In genomic region chr3:12896206-12896697, GRCh38 we compare ENCODE assay signal across 1 cellular context.
TF ChIP-seq lines count a peak whose summit lies in the region.

No MANE protein-coding gene starts in this region.

TF ChIP-seq in IMR-90, 13 proteins besides CTCF, POLR2A, EP300 and RAD21:
- TF ChIP-seq ELK1 (IDR thresholded peaks at IDR 0.05; ENCODE audit: borderline replicate concordance, low read depth, low read length) = no peak
- no peak for TF ChIP-seq CEBPB (IDR thresholded peaks at IDR 0.05; ENCODE audit: low read depth, low read length)
- TF ChIP-seq BHLHE40 (IDR thresholded peaks at IDR 0.05; ENCODE audit: low read depth, low read length) = no peak
- no peak for TF ChIP-seq FOS (IDR thresholded peaks at IDR 0.05; ENCODE audit: low read depth, low read length)
- TF ChIP-seq MAZ (IDR thresholded peaks at IDR 0.05; ENCODE audit: borderline replicate concordance, low read depth, low read length) = no peak
- no peak for TF ChIP-seq NFE2L2 (IDR thresholded peaks at IDR 0.05; ENCODE audit: low read depth, low read length)
- TF ChIP-seq, protein P1, sequence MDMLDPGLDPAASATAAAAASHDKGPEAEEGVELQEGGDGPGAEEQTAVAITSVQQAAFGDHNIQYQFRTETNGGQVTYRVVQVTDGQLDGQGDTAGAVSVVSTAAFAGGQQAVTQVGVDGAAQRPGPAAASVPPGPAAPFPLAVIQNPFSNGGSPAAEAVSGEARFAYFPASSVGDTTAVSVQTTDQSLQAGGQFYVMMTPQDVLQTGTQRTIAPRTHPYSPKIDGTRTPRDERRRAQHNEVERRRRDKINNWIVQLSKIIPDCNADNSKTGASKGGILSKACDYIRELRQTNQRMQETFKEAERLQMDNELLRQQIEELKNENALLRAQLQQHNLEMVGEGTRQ (IDR thresholded peaks at IDR 0.05; ENCODE audit: low read depth, low read length) = no peak
- no peak for TF ChIP-seq RCOR1 (IDR thresholded peaks at IDR 0.05; ENCODE audit: insufficient replicate concordance, low read length)
- TF ChIP-seq MXI1 (IDR thresholded peaks at IDR 0.05; ENCODE audit: borderline replicate concordance, low read depth, low read length) = no peak
- no peak for TF ChIP-seq SMC3 (IDR thresholded peaks at IDR 0.05; ENCODE audit: low read depth, low read length)
- no peak for TF ChIP-seq RFX5 (IDR thresholded peaks at IDR 0.05; ENCODE audit: low read depth, low read length)
- TF ChIP-seq CHD1 (IDR thresholded peaks at IDR 0.05; ENCODE audit: low read depth, low read length) = no peak
